9 cellular contexts compared by ENCODE assay signal in genomic region chr15:99702895-99703602, GRCh38. TPM values are rescaled to one million over a fixed set of nuclear protein-coding genes. Genes with fewer than 3 reads are reported as not detected.
A peak's percentile ranks its signal among the peaks of the same experiment; 100 is the strongest.
DNase-seq lines count a peak whose midpoint lies in the region; ATAC-seq, FAIRE-seq and TF ChIP-seq lines count a peak whose summit lies in the region.
"Had no signal": no experiment of that assay in that cellular context is flagged by ENCODE, and none has a peak within 500 bp of the region (broad histone marks: within the 10 kb centered on the region; RNA-seq: fewer than 3 reads in every experiment).

No MANE protein-coding gene starts in this region.

- CTCF ChIA-PET in A549 (lab: Yijun Ruan, JAX) = interaction anchor here (1.1 to 6.1 kb wide), 43 partner anchors 8 to 603 kb away, joined by 3 to 225 read pairs (median 13); partner anchors contain the start of genes LYSMD4 and SYNM

- H3K4me1 ChIP-seq in A549 = peaks cover 22% of the 10 kb centered on the region

- H3K4me1 Mint-ChIP-seq in brain = peaks cover 38% of the 10 kb centered on the region

- peak overlapping the region in 4 of 5 experiments; percentile 18 to 73 (median 28) for H3K27ac Mint-ChIP-seq in brain

- peak overlapping the region in 1 of 5 experiments; percentile 11 for H3K4me3 Mint-ChIP-seq in brain

- no peak for TF ChIP-seq POLR2A in A549 (IDR thresholded peaks at IDR 0.05; ENCODE audit: low read length)

- peak overlapping the region; percentile 62 to 71 for H3K27ac ChIP-seq in A549

- DNase-seq in A549 (ENCODE audit: low read depth in 1 of 2, low spot score in 1 of 2) (no peak), medulla oblongata (ENCODE audit: extremely low spot score) (peak; percentile 54), NCI-H2171 treated with DMSO at 0.1 percent for 48 hours (lab: John Stamatoyannopoulos, UW) (no peak)

- no peaks in the 10 kb centered on the region for H3K9me3 Mint-ChIP-seq in brain

- no peak for TF ChIP-seq EP300 in A549 (IDR thresholded peaks at IDR 0.05)

- no peak for TF ChIP-seq RAD21 in A549 (conservative IDR thresholded peaks at IDR 0.05 in 1 of 2, IDR thresholded peaks at IDR 0.05 in 1 of 2)

- FAIRE-seq in A549 (lab: Jason Lieb, UNC) = no peak
- FAIRE-seq: colon had no signal

- TF ChIP-seq CTCF in A549 (IDR thresholded peaks at IDR 0.05) = no peak
- TF ChIP-seq CTCF in brain (conservative IDR thresholded peaks at IDR 0.05) = no peak

- no peaks in the 10 kb centered on the region for H3K9me3 ChIP-seq in A549

- peak overlapping the region; percentile 78 for H3K4me2 ChIP-seq in A549

- no peaks in the 10 kb centered on the region for H3K27me3 Mint-ChIP-seq in brain

- 75% methylated on average over 4 of the region's 4 CpGs for WGBS in A549 (ENCODE audit: missing lambda C conversion rate)

- ATAC-seq in A549 = no peak; a peak in 1 of 6 replicates
- ATAC-seq in HG02981 (IDR thresholded peaks at IDR 0.05; ENCODE audit: unreplicated experiment) = peak; percentile 21
- ATAC-seq in HG03139 (IDR thresholded peaks at IDR 0.05; ENCODE audit: unreplicated experiment) = no peak
- ATAC-seq in HG02870 (IDR thresholded peaks at IDR 0.05; ENCODE audit: unreplicated experiment) = no peak
- ATAC-seq in HG03354 (IDR thresholded peaks at IDR 0.05; ENCODE audit: poor library complexity, severe bottlenecking, unreplicated experiment) = no peak

- H3K36me3 Mint-ChIP-seq in brain = peaks cover 17% of the 10 kb centered on the region

- POLR2A ChIA-PET in A549 (lab: Yijun Ruan, JAX) = no interaction called here

- no peak overlapping the region for H3K4me3 ChIP-seq in A549

TF ChIP-seq in A549, 52 proteins besides CTCF, POLR2A, EP300 and RAD21:
- TF ChIP-seq MAX (IDR thresholded peaks at IDR 0.05) (no peak), BHLHE40 (IDR thresholded peaks at IDR 0.05; ENCODE audit: low read depth, low read length) (no peak), FOSL2 (IDR thresholded peaks at IDR 0.05) (no peak), FOSL2 (CRISPR knock-in tag; IDR thresholded peaks at IDR 0.05) (no peak), NR3C1 (IDR thresholded peaks at IDR 0.05) (no peak), NFE2L2 (conservative IDR thresholded peaks at IDR 0.05; ENCODE audit: low read length) (no peak)

RNA-seq across cellular contexts. Expression of gene LYSMD4, which starts 30.2 kb away (rescaled TPM):
- polyA plus RNA-seq in A549 (2011; rRNA removed) = 3.8 TPM in 2 replicates
- polyA plus RNA-seq in A549 (2012; cell fraction: cytosol; rRNA removed) = 4.8 and 5.6 TPM in 2 replicates
- polyA plus RNA-seq in A549 (2012; cell fraction: nucleus; rRNA removed) = 12.3 and 18.5 TPM in 2 replicates
- 5.4 to 6.0 TPM (median 6.0 TPM) in 3 replicates for polyA plus RNA-seq in A549 (2017; fragmentation: RNase III; extraction: RNeasy Plus Mini Kit Qiagen cat#74134 plus additional on column Dnase treatment)
- 5.5 and 5.9 TPM in 2 replicates for polyA minus RNA-seq in A549 (2011; rRNA and poly(A)+ RNA removed)
- polyA plus RNA-seq in brain (ENCODE audit: insufficient read depth, low read depth, low replicate concordance) = 4.5 TPM
